8 cellular contexts compared by ENCODE assay signal in genomic region chr11:72821221-72821919, GRCh38. TPM values are rescaled to one million over a fixed set of nuclear protein-coding genes. Genes with fewer than 3 reads are reported as not detected.
DNase-seq lines count a peak whose midpoint lies in the region; ATAC-seq, FAIRE-seq and TF ChIP-seq lines count a peak whose summit lies in the region.

No MANE protein-coding gene starts in this region.

- H3K4me1 ChIP-seq in keratinocyte (ENCODE audit: control insufficient read depth, extremely low read depth, insufficient read depth, low read length) (peaks cover 20% of the 10 kb centered on the region), stomach (peaks cover 8 to 31% (median 23%) of the 10 kb centered on the region in 4 donors)

- peak overlapping the region; percentile 64 for H3K9ac ChIP-seq in keratinocyte (ENCODE audit: control insufficient read depth, extremely low read depth, insufficient read depth, low read length)

- peak overlapping the region; percentile 68 for H3K27ac ChIP-seq in keratinocyte (ENCODE audit: control insufficient read depth, insufficient read depth, low read length)
- peak overlapping the region; percentile 20 to 83 (median 54) for H3K27ac ChIP-seq in stomach

- peak overlapping the region; percentile 44 for H3K4me3 Mint-ChIP-seq in activated T-helper 17 cell treated with anti-CD3 and anti-CD28 coated beads, Interleukin-2, amount 50 U/mL, for 72 hours
- no peak overlapping the region for H3K4me3 Mint-ChIP-seq in activated T-helper 2 cell treated with anti-CD3 and anti-CD28 coated beads, Interferon-gamma antibody, Interleukin-2, Interleukin-4, amounts not matched to agents 10 μg/mL and 5 μg/mL and 100 μg/mL, durations not matched to agents 14 hours and 24 hours and 36 hours (ENCODE audit: low read depth)

- H3K9me3 Mint-ChIP-seq in activated T-helper 17 cell treated with anti-CD3 and anti-CD28 coated beads, Interleukin-2, amount 50 U/mL, for 72 hours = no peaks in the 10 kb centered on the region
- H3K9me3 Mint-ChIP-seq in activated T-helper 2 cell treated with anti-CD3 and anti-CD28 coated beads, Interferon-gamma antibody, Interleukin-2, Interleukin-4, amounts not matched to agents 10 μg/mL and 5 μg/mL and 100 μg/mL, durations not matched to agents 14 hours and 24 hours and 36 hours = no peaks in the 10 kb centered on the region

- dilution Hi-C loops in keratinocyte (cut with MboI; ENCODE audit: extremely low pct_ligation_motif_present, low sequenced_read_pairs) = no loop called here

- H4K20me1 ChIP-seq in keratinocyte (ENCODE audit: control insufficient read depth, extremely low read depth, insufficient read depth, low read length) = no peaks in the 10 kb centered on the region

- peaks cover 81% of the 10 kb centered on the region for H3K36me3 Mint-ChIP-seq in activated T-helper 17 cell treated with anti-CD3 and anti-CD28 coated beads, Interleukin-2, amount 50 U/mL, for 72 hours (ENCODE audit: low read depth)
- H3K36me3 Mint-ChIP-seq in activated T-helper 2 cell treated with anti-CD3 and anti-CD28 coated beads, Interferon-gamma antibody, Interleukin-2, Interleukin-4, amounts not matched to agents 10 μg/mL and 5 μg/mL and 100 μg/mL, durations not matched to agents 14 hours and 24 hours and 36 hours (ENCODE audit: low read depth) = peaks cover 57% of the 10 kb centered on the region

- intact Hi-C loops in stomach (cut with DNase I; ENCODE audit: low total_unique reads) = no loop called here
- intact Hi-C loops in activated T-helper 2 cell treated with anti-CD3 and anti-CD28 coated beads, Interferon-gamma antibody, Interleukin-2, Interleukin-4, amounts not matched to agents 10 μg/mL and 5 μg/mL and 100 μg/mL, durations not matched to agents 14 hours and 24 hours and 36 hours (cut with micrococcal nuclease) = no loop called here

- no peak for TF ChIP-seq EP300 in stomach (IDR thresholded peaks at IDR 0.05)

- H2AFZ ChIP-seq in keratinocyte (ENCODE audit: control insufficient read depth, low read length) = peak overlapping the region; percentile 64

- no peaks in the 10 kb centered on the region for H3K79me2 ChIP-seq in keratinocyte (ENCODE audit: control insufficient read depth, insufficient read depth, low read length)

- ATAC-seq in activated T-helper 17 cell treated with anti-CD3 and anti-CD28 coated beads, Interleukin-2, amount 50 U/mL, for 72 hours (replicated peaks) = no peak
- ATAC-seq in HG02938 (IDR thresholded peaks at IDR 0.05; ENCODE audit: unreplicated experiment) = no peak

- TF ChIP-seq CTCF in keratinocyte (optimal IDR thresholded peaks at IDR 0.05 in 1 of 3, IDR thresholded peaks at IDR 0.05 in 1 of 3, conservative IDR thresholded peaks at IDR 0.05 in 1 of 3; ENCODE audit: extremely low read depth in 1 of 3, insufficient read depth in 2 of 3, low read length in 3 of 3) (no peak), stomach (IDR thresholded peaks at IDR 0.05) (no peak)

- H3K9me3 ChIP-seq in keratinocyte (ENCODE audit: control insufficient read depth, low read depth, low read length) (no peaks in the 10 kb centered on the region), stomach (no peaks in the 10 kb centered on the region)

- WGBS in stomach, 5 donors = 18 to 72% (median 40%) methylated on average over 16 to 50 of the region's 50 CpGs

- H3K4me2 ChIP-seq in keratinocyte (ENCODE audit: control insufficient read depth, extremely low read depth, insufficient read depth, low read depth, low read length) = peak overlapping the region; percentile 84

- no peak overlapping the region for H3K27ac Mint-ChIP-seq in activated T-helper 17 cell treated with anti-CD3 and anti-CD28 coated beads, Interleukin-2, amount 50 U/mL, for 72 hours
- H3K27ac Mint-ChIP-seq in activated T-helper 2 cell treated with anti-CD3 and anti-CD28 coated beads, Interferon-gamma antibody, Interleukin-2, Interleukin-4, amounts not matched to agents 10 μg/mL and 5 μg/mL and 100 μg/mL, durations not matched to agents 14 hours and 24 hours and 36 hours = no peak overlapping the region

- FAIRE-seq in keratinocyte (lab: Jason Lieb, UNC) = no peak

- H3K9me1 ChIP-seq in keratinocyte (ENCODE audit: control insufficient read depth, extremely low read depth, insufficient read depth, low read length) = no peaks in the 10 kb centered on the region

- no peaks in the 10 kb centered on the region for H3K27me3 Mint-ChIP-seq in activated T-helper 17 cell treated with anti-CD3 and anti-CD28 coated beads, Interleukin-2, amount 50 U/mL, for 72 hours
- no peaks in the 10 kb centered on the region for H3K27me3 Mint-ChIP-seq in activated T-helper 2 cell treated with anti-CD3 and anti-CD28 coated beads, Interferon-gamma antibody, Interleukin-2, Interleukin-4, amounts not matched to agents 10 μg/mL and 5 μg/mL and 100 μg/mL, durations not matched to agents 14 hours and 24 hours and 36 hours (ENCODE audit: low read depth)

- peak overlapping the region in 2 of 3 experiments; percentile 24 to 51 for H3K4me3 ChIP-seq in keratinocyte (ENCODE audit: control insufficient read depth in 2 of 3, extremely low read depth in 1 of 3, insufficient read depth in 2 of 3, low read depth in 1 of 3, low read length in 3 of 3)
- peak overlapping the region; percentile 39 to 53 (median 50) for H3K4me3 ChIP-seq in stomach

- no peak for TF ChIP-seq POLR2A in stomach (IDR thresholded peaks at IDR 0.05)

- peaks cover 2 to 4% of the 10 kb centered on the region in 2 experiments for H3K36me3 ChIP-seq in keratinocyte (ENCODE audit: control insufficient read depth in 2 of 2, extremely low read depth in 1 of 2, insufficient read depth in 2 of 2, low read length in 2 of 2)
- peaks cover 0 to 88% (median 29%) of the 10 kb centered on the region in 4 donors for H3K36me3 ChIP-seq in stomach

- no peaks in the 10 kb centered on the region for H3K27me3 ChIP-seq in keratinocyte (ENCODE audit: control insufficient read depth, extremely low read depth, insufficient read depth, low read length)
- H3K27me3 ChIP-seq in stomach = no peaks in the 10 kb centered on the region

- peak; percentile 84 for DNase-seq in DMS53 (lab: John Stamatoyannopoulos, UW)
- no peak for DNase-seq in DMS53 treated with DMSO at 0.1 percent for 48 hours (lab: John Stamatoyannopoulos, UW; ENCODE audit: unreplicated experiment)
- DNase-seq in keratinocyte (ENCODE audit: low read depth, low spot score) = no peak
- peak; percentile 37 for DNase-seq in stomach
- no peak for DNase-seq in putamen (ENCODE audit: low spot score)
- DNase-seq in activated T-helper 2 cell treated with anti-CD3 and anti-CD28 coated beads, Interferon-gamma antibody, Interleukin-2, Interleukin-4, amounts not matched to agents 10 μg/mL and 5 μg/mL and 100 μg/mL, durations not matched to agents 14 hours and 24 hours and 36 hours (ENCODE audit: low spot score) = no peak

- peaks cover 15% of the 10 kb centered on the region for H3K4me1 Mint-ChIP-seq in activated T-helper 17 cell treated with anti-CD3 and anti-CD28 coated beads, Interleukin-2, amount 50 U/mL, for 72 hours
- H3K4me1 Mint-ChIP-seq in activated T-helper 2 cell treated with anti-CD3 and anti-CD28 coated beads, Interferon-gamma antibody, Interleukin-2, Interleukin-4, amounts not matched to agents 10 μg/mL and 5 μg/mL and 100 μg/mL, durations not matched to agents 14 hours and 24 hours and 36 hours (ENCODE audit: low read depth) = peaks cover 14% of the 10 kb centered on the region

RNA-seq across cellular contexts. Expression of gene ATG16L2, which starts 7.2 kb away (rescaled TPM):
- total RNA-seq in activated T-helper 17 cell treated with anti-CD3 and anti-CD28 coated beads, Interleukin-2, amount 50 U/mL, for 72 hours = 100 to 1,000 TPM in 1 of 2 donors, 10 to 100 TPM in 1; 85.3 to 127 TPM
- polyA plus RNA-seq in keratinocyte (8.0 to 18.3 TPM (median 9.9 TPM) in 3 replicates), stomach (10 to 100 TPM; 15.4 to 67.0 (median 30.4) TPM)
- polyA plus RNA-seq in keratinocyte (2011; ENCODE audit: low read depth) = 15.6 TPM
- 1.3 and 2.6 TPM in 2 replicates for polyA plus RNA-seq in keratinocyte (2011; cell fraction: cytosol; rRNA removed)
- 62.1 and 74.2 TPM in 2 replicates for polyA plus RNA-seq in keratinocyte (2011; cell fraction: nucleus; rRNA removed)
- polyA plus RNA-seq in keratinocyte (2012; ENCODE audit: low replicate concordance) = 5.4 and 39.3 TPM in 2 replicates
- 7.0 to 9.6 TPM (median 7.1 TPM) in 3 replicates for polyA minus RNA-seq in keratinocyte
- 3.1 TPM for polyA minus RNA-seq in keratinocyte (2011; cell fraction: cytosol; rRNA and poly(A)+ RNA removed)
- polyA minus RNA-seq in keratinocyte (2011; cell fraction: nucleus; rRNA and poly(A)+ RNA removed) = 9.6 and 17.8 TPM in 2 replicates
- 100 to 1,000 TPM in 1 of 5 donors, 10 to 100 TPM in 4; 13.0 to 266 (median 40.3) TPM for total RNA-seq in stomach
- 86.8 and 87.1 TPM in 2 replicates for total RNA-seq in activated T-helper 2 cell treated with anti-CD3 and anti-CD28 coated beads, Interferon-gamma antibody, Interleukin-2, Interleukin-4, amounts not matched to agents 10 μg/mL and 5 μg/mL and 100 μg/mL, durations not matched to agents 14 hours and 24 hours and 36 hours

RNA-seq across cellular contexts. Expression of gene STARD10, which starts 27.5 kb away (rescaled TPM):
- 10 to 100 TPM in 1 of 2 donors, 1 to 10 TPM in 1; 7.7 to 16.4 TPM for total RNA-seq in activated T-helper 17 cell treated with anti-CD3 and anti-CD28 coated beads, Interleukin-2, amount 50 U/mL, for 72 hours
- polyA plus RNA-seq in keratinocyte (67.0 to 115 TPM (median 79.2 TPM) in 3 replicates), stomach (100 to 1,000 TPM; 310 to 950 (median 759) TPM)
- 37.5 TPM for polyA plus RNA-seq in keratinocyte (2011; ENCODE audit: low read depth)
- polyA plus RNA-seq in keratinocyte (2011; cell fraction: cytosol; rRNA removed) = 85.7 and 109 TPM in 2 replicates
- polyA plus RNA-seq in keratinocyte (2011; cell fraction: nucleus; rRNA removed) = 33.0 and 34.4 TPM in 2 replicates
- 60.4 and 67.0 TPM in 2 replicates for polyA plus RNA-seq in keratinocyte (2012; ENCODE audit: low replicate concordance)
- 60.1 to 123 TPM (median 113 TPM) in 3 replicates for polyA minus RNA-seq in keratinocyte
- 104 TPM for polyA minus RNA-seq in keratinocyte (2011; cell fraction: cytosol; rRNA and poly(A)+ RNA removed)
- 18.1 and 21.2 TPM in 2 replicates for polyA minus RNA-seq in keratinocyte (2011; cell fraction: nucleus; rRNA and poly(A)+ RNA removed)
- total RNA-seq in stomach = 100 to 1,000 TPM; 125 to 895 (median 321) TPM
- 10.7 and 16.0 TPM in 2 replicates for total RNA-seq in activated T-helper 2 cell treated with anti-CD3 and anti-CD28 coated beads, Interferon-gamma antibody, Interleukin-2, Interleukin-4, amounts not matched to agents 10 μg/mL and 5 μg/mL and 100 μg/mL, durations not matched to agents 14 hours and 24 hours and 36 hours

Comparison
In these comparisons a context has a peak if more than half of its experiments do, and no peak if none do; other contexts are left out.
1. DNase-seq: peak in DMS53 (single experiment) and stomach (single experiment); none in DMS53 treated with DMSO at 0.1 percent for 48 hours (single experiment), keratinocyte (single experiment), putamen (single experiment) and activated T-helper 2 cell treated with anti-CD3 and anti-CD28 coated beads, Interferon-gamma antibody, Interleukin-2, Interleukin-4, amounts not matched to agents 10 μg/mL and 5 μg/mL and 100 μg/mL, durations not matched to agents 14 hours and 24 hours and 36 hours (single experiment).